ENCODE assay signal across 12 cellular contexts in genomic region chr7:32259917-32260596, GRCh38.
DNase-seq lines count a peak whose midpoint lies in the region; ATAC-seq, FAIRE-seq and TF ChIP-seq lines count a peak whose summit lies in the region.
"Had no signal": no experiment of that assay in that cellular context is flagged by ENCODE, and none has a peak within 500 bp of the region (broad histone marks: within the 10 kb centered on the region; RNA-seq: fewer than 3 reads in every experiment).

No MANE protein-coding gene starts in this region.

- no peak overlapping the region for H3K4me3 ChIP-seq in gastroesophageal sphincter
- H3K4me3 ChIP-seq: heart right ventricle, MG63 had no signal

- FAIRE-seq in GM19239 (lab: Jason Lieb, UNC), result peak; percentile 69

- no peaks in the 10 kb centered on the region for H3K9me3 ChIP-seq in gastroesophageal sphincter
- H3K9me3 ChIP-seq: heart right ventricle, MG63 had no signal

- 58 to 81% methylated on average over 6 to 12 of the region's 13 CpGs for WGBS in gastroesophageal sphincter (ENCODE audit: low coverage in 1 of 2), 2 donors

- TF ChIP-seq CTCF in gastroesophageal sphincter (IDR thresholded peaks at IDR 0.05), result no peak

- no peak for TF ChIP-seq POLR2A in gastroesophageal sphincter (IDR thresholded peaks at IDR 0.05)

- no peaks in the 10 kb centered on the region for H3K4me1 ChIP-seq in gastroesophageal sphincter

- DNase-seq in DMS53 treated with DMSO at 0.1 percent for 48 hours (lab: John Stamatoyannopoulos, UW; ENCODE audit: unreplicated experiment) (peak; percentile 73), GM19239 (ENCODE audit: insufficient read length, low spot score) (peak; percentile 19), HT-29 (ENCODE audit: low spot score) (peak; percentile 31), CD1c-positive myeloid dendritic cell (ENCODE audit: extremely low spot score) (no peak), NCI-H69 (lab: John Stamatoyannopoulos, UW) (no peak)
- DNase-seq in stimulated activated naive CD4-positive, alpha-beta T cell treated with Interleukin-2 at 50 U/mL for 16 hours (lab: John Stamatoyannopoulos, UW), result no peak
- DNase-seq: heart right ventricle; MG63; naive thymus-derived CD4-positive, alpha-beta T cell; stimulated activated CD4-positive, alpha-beta T cell treated with anti-CD3 and anti-CD28 coated beads, Interleukin-4, amount 100 ng/mL, for 1 hour had no signal

- H3K27me3 ChIP-seq in gastroesophageal sphincter, result no peaks in the 10 kb centered on the region
- H3K27me3 ChIP-seq: MG63 had no signal

- TF ChIP-seq EP300 in gastroesophageal sphincter (IDR thresholded peaks at IDR 0.05), result no peak

- no peak overlapping the region for H3K27ac ChIP-seq in gastroesophageal sphincter
- H3K27ac ChIP-seq: heart right ventricle had no signal

- ATAC-seq in HG02840 (IDR thresholded peaks at IDR 0.05; ENCODE audit: low FRiP score, unreplicated experiment), result peak; percentile 71
- no peak for ATAC-seq in gastroesophageal sphincter
- ATAC-seq: naive thymus-derived CD4-positive, alpha-beta T cell had no signal

- no peaks in the 10 kb centered on the region for H3K36me3 ChIP-seq in gastroesophageal sphincter
- H3K36me3 ChIP-seq: heart right ventricle, MG63 had no signal

Comparison
In these comparisons a context has a peak if more than half of its experiments do, and no peak if none do; other contexts are left out.
1. DNase-seq: peak in DMS53 treated with DMSO at 0.1 percent for 48 hours (single experiment), GM19239 (single experiment) and HT-29 (single experiment); none in CD1c-positive myeloid dendritic cell (single experiment), NCI-H69 (single experiment) and stimulated activated naive CD4-positive, alpha-beta T cell treated with Interleukin-2 at 50 U/mL for 16 hours (single experiment).